In the genomic region with DNA sequence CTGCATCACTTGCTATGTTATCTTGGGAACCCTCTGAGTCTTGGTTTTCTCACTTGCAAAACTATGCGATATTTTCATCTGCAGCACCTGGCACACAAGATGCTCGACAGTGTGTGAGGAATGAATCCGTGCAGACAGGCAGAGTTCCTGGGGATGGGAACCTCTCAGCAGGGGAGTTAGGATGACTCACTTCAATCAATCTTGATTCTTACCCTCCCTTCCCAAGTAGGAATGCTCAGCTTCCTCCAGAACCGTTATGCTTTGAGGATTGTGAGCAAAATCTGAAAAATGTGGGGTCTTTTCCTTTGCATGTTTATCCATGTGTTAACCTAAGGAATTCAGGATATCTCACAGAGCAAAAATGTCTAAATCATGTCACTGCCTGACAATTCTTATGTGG, we compare ENCODE assay signal across 17 cellular contexts.
DNase-seq lines count a peak whose midpoint lies in the region; ATAC-seq, FAIRE-seq and TF ChIP-seq lines count a peak whose summit lies in the region.
"Had no signal": no experiment of that assay in that cellular context is flagged by ENCODE, and none has a peak within 500 bp of the region (broad histone marks: within the 10 kb centered on the region; RNA-seq: fewer than 3 reads in every experiment).

No MANE protein-coding gene starts in this region.

- ATAC-seq in PC-3 = peak; percentile 41; the same call in 1 of the 2 replicates
- no peak for ATAC-seq in HG03280 (IDR thresholded peaks at IDR 0.05; ENCODE audit: unreplicated experiment)
- no peak for ATAC-seq in activated CD4-positive, alpha-beta T cell treated with anti-CD3 and anti-CD28 coated beads for 36 hours
- ATAC-seq in HG03196 (IDR thresholded peaks at IDR 0.05; ENCODE audit: unreplicated experiment) = no peak

- H4K20me1 ChIP-seq in PC-3 (ENCODE audit: low read length) (no peaks in the 10 kb centered on the region), endothelial cell of umbilical vein (replicated peaks; ENCODE audit: control insufficient read depth, extremely low read depth, insufficient read depth, low read length) (no peaks in the 10 kb centered on the region), osteoblast (ENCODE audit: insufficient read depth, low read length) (no peaks in the 10 kb centered on the region)

- BruUV-seq in PC-3 (replicated peaks; lab: Mats Ljungman, UMichigan) (no TSS peak), endothelial cell of umbilical vein (replicated peaks; lab: Mats Ljungman, UMichigan) (no TSS peak)

- H2AFZ ChIP-seq in PC-3 (ENCODE audit: low read length) = no peak overlapping the region
- H2AFZ ChIP-seq in endothelial cell of umbilical vein (ENCODE audit: low read depth, low read length) = no peak overlapping the region
- H2AFZ ChIP-seq in osteoblast (ENCODE audit: low read length) = no peak overlapping the region
- H2AFZ ChIP-seq: neural progenitor cell had no signal

- no peaks in the 10 kb centered on the region for H3K36me3 ChIP-seq in PC-3 (ENCODE audit: low read depth, low read length)
- no peaks in the 10 kb centered on the region for H3K36me3 ChIP-seq in endothelial cell of umbilical vein (ENCODE audit: control insufficient read depth in 2 of 2, extremely low read depth in 1 of 2, insufficient read depth in 2 of 2, low read length in 2 of 2)
- no peaks in the 10 kb centered on the region for H3K36me3 ChIP-seq in osteoblast (ENCODE audit: insufficient read depth, low read length)
- H3K36me3 ChIP-seq in uterus = no peaks in the 10 kb centered on the region
- H3K36me3 ChIP-seq: ascending aorta, neural progenitor cell, vagina had no signal

- no peaks in the 10 kb centered on the region for H3K27me3 ChIP-seq in PC-3 (ENCODE audit: low read length)
- peaks cover 16 to 17% of the 10 kb centered on the region in 2 experiments for H3K27me3 ChIP-seq in endothelial cell of umbilical vein (ENCODE audit: control insufficient read depth in 2 of 2, insufficient read depth in 2 of 2, low read length in 2 of 2)
- peaks cover 8% of the 10 kb centered on the region for H3K27me3 ChIP-seq in osteoblast (ENCODE audit: insufficient read depth, low read length)
- H3K27me3 ChIP-seq in uterus = no peaks in the 10 kb centered on the region
- H3K27me3 ChIP-seq: ascending aorta, neural progenitor cell, vagina had no signal

- no peaks in the 10 kb centered on the region for H3F3A ChIP-seq in PC-3 (ENCODE audit: low read length, unreplicated experiment)

- H3K27me3 Mint-ChIP-seq in activated CD4-positive, alpha-beta T cell treated with anti-CD3 and anti-CD28 coated beads for 36 hours = peaks cover 22% of the 10 kb centered on the region

- H3K79me2 ChIP-seq in PC-3 (ENCODE audit: low read length) = no peaks in the 10 kb centered on the region
- H3K79me2 ChIP-seq in endothelial cell of umbilical vein (ENCODE audit: control insufficient read depth, insufficient read depth, low read length) = no peaks in the 10 kb centered on the region
- H3K79me2 ChIP-seq in osteoblast (ENCODE audit: insufficient read depth, low read length) = no peaks in the 10 kb centered on the region

- H3K4me1 Mint-ChIP-seq in activated CD4-positive, alpha-beta T cell treated with anti-CD3 and anti-CD28 coated beads for 36 hours = no peaks in the 10 kb centered on the region

- H3K9me3 Mint-ChIP-seq in activated CD4-positive, alpha-beta T cell treated with anti-CD3 and anti-CD28 coated beads for 36 hours (ENCODE audit: low read depth) = no peaks in the 10 kb centered on the region
- H3K9me3 Mint-ChIP-seq: activated B cell treated with CpG ODN at 0.5 μM for 24 hours had no signal

- H3K4me3 ChIP-seq in PC-3 (ENCODE audit: low read length) (no peak overlapping the region), endothelial cell of umbilical vein (replicated peaks in 1 of 3; ENCODE audit: insufficient read depth in 1 of 3, low read depth in 1 of 3, low read length in 3 of 3) (no peak overlapping the region), osteoblast (ENCODE audit: insufficient read depth, low read length) (no peak overlapping the region), uterus (no peak overlapping the region)
- H3K4me3 ChIP-seq: ascending aorta, neural progenitor cell, vagina had no signal

- H3K9ac ChIP-seq in PC-3 (ENCODE audit: low read length) = no peak overlapping the region
- no peak overlapping the region for H3K9ac ChIP-seq in endothelial cell of umbilical vein (replicated peaks; ENCODE audit: extremely low read depth, insufficient read depth, low read length)
- H3K9ac ChIP-seq: neural progenitor cell had no signal

- CTCF ChIA-PET in PC-3 (lab: Charles Lee) (interaction anchor here (0.6 kb wide), 1 partner anchor 53 kb away, joined by 5 read pairs; no protein-coding TSS in a partner anchor), endothelial cell of umbilical vein (lab: Charles Lee) (interaction anchor here (0.8 to 0.9 kb wide), 2 partner anchors 10 to 21 kb away, joined by 3 read pairs; no protein-coding TSS in a partner anchor)
- CTCF ChIA-PET in activated CD4-positive, alpha-beta T cell treated with anti-CD3 and anti-CD28 coated beads for 36 hours (lab: Charles Lee) = no interaction called here

- no peak overlapping the region for H3K4me3 Mint-ChIP-seq in activated CD4-positive, alpha-beta T cell treated with anti-CD3 and anti-CD28 coated beads for 36 hours
- H3K4me3 Mint-ChIP-seq: activated B cell treated with CpG ODN at 0.5 μM for 24 hours, neural progenitor cell had no signal

- H3K4me1 ChIP-seq in PC-3 (ENCODE audit: insufficient read depth, low read length) = peaks cover 7% of the 10 kb centered on the region; the same call in 1 of the 2 replicates
- H3K4me1 ChIP-seq in endothelial cell of umbilical vein (ENCODE audit: control insufficient read depth, extremely low read depth, insufficient read depth, low read length) = peaks cover 3% of the 10 kb centered on the region
- H3K4me1 ChIP-seq in osteoblast (ENCODE audit: insufficient read depth, low read length) = peaks cover 10% of the 10 kb centered on the region
- no peaks in the 10 kb centered on the region for H3K4me1 ChIP-seq in uterus
- H3K4me1 ChIP-seq: ascending aorta, neural progenitor cell, vagina had no signal

- H3K4me2 ChIP-seq in PC-3 (ENCODE audit: low read length) (no peak overlapping the region), endothelial cell of umbilical vein (ENCODE audit: insufficient read depth, low read length) (no peak overlapping the region), osteoblast (ENCODE audit: insufficient read depth, low read length) (peak overlapping the region; percentile 4)
- H3K4me2 ChIP-seq: neural progenitor cell had no signal

- POLR2A ChIA-PET in PC-3 (lab: Charles Lee; ENCODE audit: unreplicated experiment) = interaction anchor here (0.6 kb wide), 1 partner anchor 111 kb away, joined by 3 read pairs; no protein-coding TSS in a partner anchor
- POLR2A ChIA-PET in endothelial cell of umbilical vein (lab: Charles Lee) = no interaction called here
- POLR2A ChIA-PET in activated CD4-positive, alpha-beta T cell treated with anti-CD3 and anti-CD28 coated beads for 36 hours (lab: Charles Lee) = no interaction called here

- no peak overlapping the region for H3K27ac Mint-ChIP-seq in activated CD4-positive, alpha-beta T cell treated with anti-CD3 and anti-CD28 coated beads for 36 hours
- H3K27ac Mint-ChIP-seq: activated B cell treated with CpG ODN at 0.5 μM for 24 hours, neural progenitor cell had no signal

- DNase-seq in Caki2 (ENCODE audit: low read depth) (peak; percentile 99), PC-3 (no peak), endothelial cell of umbilical vein (ENCODE audit: low read depth, low spot score) (peak; percentile 10), osteoblast (ENCODE audit: insufficient read length, low spot score, missing footprints) (peak; percentile 82), uterus (no peak)
- DNase-seq in activated CD4-positive, alpha-beta T cell treated with anti-CD3 and anti-CD28 coated beads for 36 hours = no peak
- DNase-seq: activated B cell treated with CpG ODN at 0.5 μM for 24 hours; activated T-cell treated with anti-CD3 and anti-CD28 coated beads, Interleukin-2, amount 50 U/mL, for 48 hours; COR-L47; MM.1S; Right ventricle myocardium superior had no signal

- dilution Hi-C loops in endothelial cell of umbilical vein (cut with MboI; ENCODE audit: extremely low pct_ligation_motif_present, low sequenced_read_pairs) = no loop called here

- intact Hi-C loops in PC-3 (cut with micrococcal nuclease) = no loop called here
- intact Hi-C loops in endothelial cell of umbilical vein (cut with micrococcal nuclease) = no loop called here
- intact Hi-C loops in activated CD4-positive, alpha-beta T cell treated with anti-CD3 and anti-CD28 coated beads for 36 hours (cut with DNase I, micrococcal nuclease) = no loop called here
- intact Hi-C loops in uterus (cut with DNase I; ENCODE audit: low total_unique reads) = no loop called here

- in situ Hi-C loops in Caki2 (cut with HindIII; ENCODE audit: low pct_unique_long_range_greater_than_20kb, low sequenced_read_pairs) = no loop called here

- no peak for TF ChIP-seq POLR2A in endothelial cell of umbilical vein (IDR thresholded peaks at IDR 0.05; ENCODE audit: low read depth, low read length)
- TF ChIP-seq POLR2A in uterus (IDR thresholded peaks at IDR 0.05) = no peak

- no peaks in the 10 kb centered on the region for H3K9me2 ChIP-seq in PC-3 (replicated peaks; ENCODE audit: low read length)

- H3K36me3 Mint-ChIP-seq in activated CD4-positive, alpha-beta T cell treated with anti-CD3 and anti-CD28 coated beads for 36 hours (ENCODE audit: low read depth) = no peaks in the 10 kb centered on the region
- H3K36me3 Mint-ChIP-seq: neural progenitor cell had no signal

- FAIRE-seq in endothelial cell of umbilical vein (lab: Jason Lieb, UNC) = no peak

- no peak overlapping the region for H3K27ac ChIP-seq in PC-3 (ENCODE audit: low read length)
- H3K27ac ChIP-seq in endothelial cell of umbilical vein (ENCODE audit: insufficient read depth, low read depth, low read length) = no peak overlapping the region
- H3K27ac ChIP-seq in osteoblast (ENCODE audit: low read depth, low read length) = no peak overlapping the region
- H3K27ac ChIP-seq in uterus = no peak overlapping the region
- H3K27ac ChIP-seq: ascending aorta, epithelial cell of prostate, neural progenitor cell, vagina had no signal

- TF ChIP-seq CTCF in PC-3 (conservative IDR thresholded peaks at IDR 0.05; ENCODE audit: low read depth, low read length) (no peak), endothelial cell of umbilical vein (IDR thresholded peaks at IDR 0.05; ENCODE audit: extremely low read depth in 1 of 2, insufficient read depth in 1 of 2, low read depth in 1 of 2, low read length in 2 of 2) (no peak), osteoblast (IDR thresholded peaks at IDR 0.05; ENCODE audit: extremely low read depth, low read depth, low read length) (no peak), uterus (IDR thresholded peaks at IDR 0.05) (no peak)

- H3K9me3 ChIP-seq in PC-3 (ENCODE audit: low read length) = no peaks in the 10 kb centered on the region
- H3K9me3 ChIP-seq in endothelial cell of umbilical vein (replicated peaks; ENCODE audit: control insufficient read depth, insufficient read depth, low read length) = no peaks in the 10 kb centered on the region
- H3K9me3 ChIP-seq in osteoblast (ENCODE audit: low read depth, low read length) = no peaks in the 10 kb centered on the region
- no peaks in the 10 kb centered on the region for H3K9me3 ChIP-seq in uterus
- H3K9me3 ChIP-seq: ascending aorta, vagina had no signal

- no peaks in the 10 kb centered on the region for H3K9me1 ChIP-seq in endothelial cell of umbilical vein (replicated peaks; ENCODE audit: control insufficient read depth, extremely low read depth, insufficient read depth, low read length)

Comparison
In these comparisons a context has a peak if more than half of its experiments do, and no peak if none do; other contexts are left out.
1. DNase-seq: peak in Caki2 (single experiment), endothelial cell of umbilical vein (single experiment) and osteoblast (single experiment); none in PC-3 (single experiment), activated CD4-positive, alpha-beta T cell treated with anti-CD3 and anti-CD28 coated beads for 36 hours (single experiment) and uterus (0 of 2).